ENCODE assay signal across 18 cellular contexts in the genomic region with DNA sequence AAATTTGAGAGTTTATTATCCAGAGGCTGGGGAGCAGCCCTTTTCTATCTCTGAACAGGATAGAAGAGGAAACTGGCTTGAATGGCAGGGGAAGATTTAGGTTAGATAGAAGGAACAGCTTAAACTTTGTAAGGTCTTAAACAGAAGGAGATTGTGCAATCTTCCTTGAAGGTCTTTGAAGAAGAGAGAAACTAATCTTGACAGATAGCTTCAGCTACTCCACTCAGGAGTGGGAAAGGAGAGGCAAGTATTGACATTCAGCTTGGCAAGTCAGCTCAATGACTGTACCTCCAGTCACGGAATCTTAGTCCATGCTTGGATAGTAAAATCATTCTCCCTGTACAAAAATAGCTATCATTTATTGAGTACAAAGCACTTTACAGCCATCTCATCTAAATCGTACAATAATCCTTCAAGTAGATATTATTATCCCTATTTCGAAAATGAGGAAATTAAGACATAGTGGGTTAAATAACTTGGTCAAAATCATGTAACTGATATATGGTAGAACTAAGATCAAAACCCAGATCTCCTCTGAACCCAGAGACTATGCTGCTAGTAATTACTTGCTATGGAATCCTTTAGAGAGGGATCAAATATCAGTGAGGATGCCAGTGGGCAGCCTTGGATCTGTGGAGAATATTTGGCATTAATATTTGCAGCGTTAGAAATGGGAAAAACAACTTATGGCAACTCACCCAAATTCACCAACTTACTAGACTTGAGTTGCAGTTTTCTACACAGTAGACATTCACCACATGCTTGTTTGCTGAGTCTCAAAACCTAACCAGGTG. TPM values are rescaled to one million over a fixed set of nuclear protein-coding genes. Genes with fewer than 3 reads are reported as not detected.
DNase-seq lines count a peak whose midpoint lies in the region; ATAC-seq, FAIRE-seq and TF ChIP-seq lines count a peak whose summit lies in the region.
"Had no signal": no experiment of that assay in that cellular context is flagged by ENCODE, and none has a peak within 500 bp of the region (broad histone marks: within the 10 kb centered on the region; RNA-seq: fewer than 3 reads in every experiment).

No MANE protein-coding gene starts in this region.

- H3K79me2 ChIP-seq in HepG2 (ENCODE audit: insufficient read depth, low read length) = no peaks in the 10 kb centered on the region
- no peaks in the 10 kb centered on the region for H3K79me2 ChIP-seq in mammary epithelial cell (ENCODE audit: insufficient read depth, low read length)

- no peak for FAIRE-seq in HepG2 (lab: Jason Lieb, UNC)
- no peak for FAIRE-seq in bronchial epithelial cell (lab: Jason Lieb, UNC)
- FAIRE-seq: islet of Langerhans had no signal

- dilution Hi-C loops in mammary epithelial cell (cut with HindIII; ENCODE audit: low sequenced_read_pairs) = no loop called here

- 0 out of 5 replicates have a peak, but pooled peaks cover 0 to 2% of the 10 kb centered on the region in 2 experiments for H3K27me3 ChIP-seq in HepG2 (ENCODE audit: control insufficient read depth in 1 of 2, insufficient read depth in 2 of 2, low read length in 2 of 2)
- H3K27me3 ChIP-seq in right lobe of liver = no peaks in the 10 kb centered on the region
- no peaks in the 10 kb centered on the region for H3K27me3 ChIP-seq in bronchial epithelial cell (ENCODE audit: control insufficient read depth, insufficient read depth, low read length)
- H3K27me3 ChIP-seq in mammary epithelial cell (ENCODE audit: insufficient read depth, low read length) = no peaks in the 10 kb centered on the region

- H3K4me2 ChIP-seq in HepG2 (ENCODE audit: low read depth, low read length) = no peak overlapping the region
- no peak overlapping the region for H3K4me2 ChIP-seq in mammary epithelial cell (ENCODE audit: insufficient read depth, low read depth, low read length)
- H3K4me2 ChIP-seq: neural progenitor cell had no signal

- H3K36me3 ChIP-seq in HepG2 (replicated peaks in 1 of 2; ENCODE audit: control insufficient read depth in 1 of 2, insufficient read depth in 2 of 2, low read length in 2 of 2) (no peaks in the 10 kb centered on the region), right lobe of liver (no peaks in the 10 kb centered on the region), bronchial epithelial cell (ENCODE audit: control insufficient read depth, insufficient read depth, low read length) (no peaks in the 10 kb centered on the region), mammary epithelial cell (ENCODE audit: insufficient read depth, low read length) (no peaks in the 10 kb centered on the region)
- H3K36me3 ChIP-seq: neural progenitor cell had no signal

- TF ChIP-seq POLR2A in HepG2 (IDR thresholded peaks at IDR 0.05; ENCODE audit: insufficient read depth in 1 of 2, low read depth in 2 of 2, low read length in 2 of 2) (no peak), right lobe of liver (IDR thresholded peaks at IDR 0.05) (no peak)

- peaks cover 17% of the 10 kb centered on the region for H3K4me1 Mint-ChIP-seq in type B pancreatic cell (ENCODE audit: unreplicated experiment)
- H3K4me1 Mint-ChIP-seq: activated T-helper 17 cell treated with anti-CD3 and anti-CD28 coated beads, Interleukin-2, amount 50 U/mL, for 72 hours; CD8-positive, alpha-beta memory T cell had no signal

- no peak for DNase-seq in HepG2 (ENCODE audit: low spot score)
- DNase-seq in right lobe of liver = no peak
- peak; percentile 68 for DNase-seq in bronchial epithelial cell (ENCODE audit: low read depth)
- DNase-seq in type B pancreatic cell (ENCODE audit: extremely low spot score, unreplicated experiment) = no peak
- DNase-seq in mammary epithelial cell = no peak
- DNase-seq in cerebellum (ENCODE audit: low spot score) = no peak
- DNase-seq: activated CD4-positive, CD25-positive, alpha-beta regulatory T cell; CD8-positive, alpha-beta memory T cell; mesenchymal stem cell; NCI-H1694 treated with DMSO at 0.1 percent for 48 hours; NCI-H526 treated with DMSO at 0.1 percent for 48 hours had no signal

- H3K4me1 ChIP-seq in HepG2 (ENCODE audit: insufficient read depth, low read length) (no peaks in the 10 kb centered on the region), right lobe of liver (no peaks in the 10 kb centered on the region), mammary epithelial cell (ENCODE audit: insufficient read depth, low read length) (peaks cover 14% of the 10 kb centered on the region)

- H3K9me3 Mint-ChIP-seq in type B pancreatic cell = no peaks in the 10 kb centered on the region
- H3K9me3 Mint-ChIP-seq: activated T-helper 17 cell treated with anti-CD3 and anti-CD28 coated beads, Interleukin-2, amount 50 U/mL, for 72 hours; CD8-positive, alpha-beta memory T cell; neural progenitor cell had no signal

- H3K4me3 Mint-ChIP-seq in type B pancreatic cell = peak overlapping the region; percentile 66
- H3K4me3 Mint-ChIP-seq: activated T-helper 17 cell treated with anti-CD3 and anti-CD28 coated beads, Interleukin-2, amount 50 U/mL, for 72 hours; CD8-positive, alpha-beta memory T cell; neural progenitor cell had no signal

- in situ Hi-C loops in HepG2 (cut with HindIII; ENCODE audit: extremely low pct_ligation_motif_present, low pct_unique_long_range_greater_than_20kb) = no loop called here
- in situ Hi-C loops in mammary epithelial cell (cut with MboI; ENCODE audit: low sequenced_read_pairs in 2 of 2) = no loop called here

- H3K9me3 ChIP-seq in HepG2 (ENCODE audit: low read length) (no peaks in the 10 kb centered on the region), right lobe of liver (no peaks in the 10 kb centered on the region), mammary epithelial cell (replicated peaks; ENCODE audit: insufficient read depth, low read length) (no peaks in the 10 kb centered on the region)

- no peaks in the 10 kb centered on the region for H3K27me3 Mint-ChIP-seq in type B pancreatic cell

- CTCF ChIA-PET in HepG2 (lab: Yijun Ruan, JAX; ENCODE audit: low intra/inter-chr PET ratio, low total read pairs) = no interaction called here
- CTCF ChIA-PET in mammary epithelial cell (lab: Charles Lee; ENCODE audit: low non-redundant PET) = no interaction called here

- H3K27ac ChIP-seq in HepG2 (ENCODE audit: extremely low read length, insufficient read depth, low read length) (no peak overlapping the region), right lobe of liver (no peak overlapping the region), mammary epithelial cell (ENCODE audit: insufficient read depth, low read depth, low read length) (no peak overlapping the region)
- H3K27ac ChIP-seq: neural progenitor cell had no signal

- H3K36me3 Mint-ChIP-seq in type B pancreatic cell = no peaks in the 10 kb centered on the region
- H3K36me3 Mint-ChIP-seq: CD8-positive, alpha-beta memory T cell; neural progenitor cell had no signal

- H3K4me3 ChIP-seq in HepG2 (replicated peaks in 1 of 3; ENCODE audit: insufficient read depth in 1 of 3, low read depth in 2 of 3, low read length in 3 of 3) = no peak overlapping the region
- no peak overlapping the region for H3K4me3 ChIP-seq in right lobe of liver
- no peak overlapping the region for H3K4me3 ChIP-seq in bronchial epithelial cell (ENCODE audit: low read depth, low read length)
- H3K4me3 ChIP-seq in mammary epithelial cell (replicated peaks in 1 of 3; ENCODE audit: insufficient read depth in 1 of 3, low read depth in 2 of 3, low read length in 3 of 3) = no peak overlapping the region
- H3K4me3 ChIP-seq: neural progenitor cell had no signal

- H4K20me1 ChIP-seq in HepG2 (ENCODE audit: insufficient read depth, low read length) = no peaks in the 10 kb centered on the region
- no peaks in the 10 kb centered on the region for H4K20me1 ChIP-seq in mammary epithelial cell (ENCODE audit: insufficient read depth, low read length)

- no peak for TF ChIP-seq RAD21 in HepG2 (CRISPR knock-in tag; IDR thresholded peaks at IDR 0.05)

- intact Hi-C loops in HepG2 (cut with micrococcal nuclease; ENCODE audit: unreplicated experiment) = no loop called here
- intact Hi-C loops in right lobe of liver (cut with DNase I) = loop anchor here in 1 of 2 donors (10.0 kb wide), 1 partner anchor 68 kb away; no protein-coding TSS in a partner anchor
- intact Hi-C loops in mammary epithelial cell (cut with micrococcal nuclease) = no loop called here

- no peak for TF ChIP-seq CTCF in HepG2 (CRISPR knock-in tag; IDR thresholded peaks at IDR 0.05)
- TF ChIP-seq CTCF in right lobe of liver (IDR thresholded peaks at IDR 0.05) = no peak
- no peak for TF ChIP-seq CTCF in bronchial epithelial cell (IDR thresholded peaks at IDR 0.05; ENCODE audit: insufficient read depth, low read length, severe bottlenecking)
- TF ChIP-seq CTCF in type B pancreatic cell (conservative IDR thresholded peaks at IDR 0.05) = no peak
- TF ChIP-seq CTCF in mammary epithelial cell (conservative IDR thresholded peaks at IDR 0.05 in 1 of 2, IDR thresholded peaks at IDR 0.05 in 1 of 2; ENCODE audit: extremely low read depth in 1 of 2, insufficient read depth in 1 of 2, low read depth in 1 of 2, low read length in 2 of 2) = no peak

- H2AFZ ChIP-seq in HepG2 (ENCODE audit: low read length) (no peak overlapping the region), mammary epithelial cell (ENCODE audit: low read depth, low read length) (no peak overlapping the region)
- H2AFZ ChIP-seq: neural progenitor cell had no signal

- 2% methylated on average over 4 of the region's 4 CpGs for WGBS in HepG2 (ENCODE audit: low lambda C conversion rate)
- WGBS in right lobe of liver (ENCODE audit: insufficient coverage, low coverage, low lambda C conversion rate, missing lambda C conversion rate) = 66% methylated on average over 4 of the region's 4 CpGs
- whole genome bisulfite sequencing in mammary epithelial cell (ENCODE audit: low coverage, missing lambda C conversion rate) = 55% methylated on average over 4 of the region's 4 CpGs

- H3K9ac ChIP-seq in HepG2 (ENCODE audit: insufficient read depth, low read depth, low read length) = no peak overlapping the region
- H3K9ac ChIP-seq in mammary epithelial cell (ENCODE audit: insufficient read depth, low read length) = no peak overlapping the region
- H3K9ac ChIP-seq: neural progenitor cell had no signal

- TF ChIP-seq EP300 in HepG2 (IDR thresholded peaks at IDR 0.05; ENCODE audit: low read depth in 2 of 2, low read length in 2 of 2) (no peak), HepG2 (CRISPR knock-in tag; IDR thresholded peaks at IDR 0.05; ENCODE audit: borderline replicate concordance) (no peak)

- BruUV-seq in HepG2 (replicated peaks; lab: Mats Ljungman, UMichigan) (no TSS peak), mammary epithelial cell (replicated peaks; lab: Mats Ljungman, UMichigan) (no TSS peak)

- POLR2A ChIA-PET in HepG2 (lab: Yijun Ruan, JAX) = no interaction called here

- ATAC-seq in HepG2 = no peak
- ATAC-seq in right lobe of liver = no peak
- ATAC-seq: activated T-helper 17 cell treated with anti-CD3 and anti-CD28 coated beads, Interleukin-2, amount 50 U/mL, for 72 hours had no signal

- H3K27ac Mint-ChIP-seq in type B pancreatic cell = peak overlapping the region; percentile 95
- H3K27ac Mint-ChIP-seq: activated T-helper 17 cell treated with anti-CD3 and anti-CD28 coated beads, Interleukin-2, amount 50 U/mL, for 72 hours; CD8-positive, alpha-beta memory T cell; neural progenitor cell had no signal

RNA-seq across cellular contexts. Expression of a gene that starts 14.6 kb away (rescaled TPM):
- total RNA-seq in HepG2 (2016; rRNA removed; fragmentation: Illumina TruSeq; extraction: Trizol) (0.35 TPM in 1 of 2 replicates, not detected in the other), right lobe of liver (1 to 10 TPM in 1 of 6 experiments, under 1 TPM in 1, not detected in 4; 0.40 to 1.7 TPM), bronchial epithelial cell (not detected in 2 replicates), type B pancreatic cell (ENCODE audit: low replicate concordance) (not detected in 2 replicates), mammary epithelial cell (not detected), cerebellum (not detected)
- not detected in 2 replicates for total RNA-seq in HepG2 (2016; cell fraction: cytosol; rRNA removed; fragmentation: Illumina TruSeq; extraction: Trizol; ENCODE audit: low read depth)
- total RNA-seq in HepG2 (2016; cell fraction: insoluble cytoplasmic fraction; rRNA removed; fragmentation: Illumina TruSeq; extraction: Trizol) = 0.30 and 0.87 TPM in 2 replicates
- 0.56 TPM in 1 of 2 replicates, not detected in the other for total RNA-seq in HepG2 (2016; cell fraction: membrane; rRNA removed; fragmentation: Illumina TruSeq; extraction: Trizol)
- not detected in 2 replicates for total RNA-seq in HepG2 (2016; cell fraction: nucleus; rRNA removed; fragmentation: Illumina TruSeq; extraction: Trizol)
- polyA plus RNA-seq in HepG2 (2011; rRNA removed) (not detected in 2 replicates), mammary epithelial cell (not detected)
- polyA plus RNA-seq in HepG2 (2011; cell fraction: cytosol; rRNA removed) = not detected in 2 replicates
- polyA plus RNA-seq in HepG2 (2011; cell fraction: nucleus; rRNA removed) = not detected in 2 replicates
- not detected in 2 replicates for polyA plus RNA-seq in HepG2 (2012)
- 0.16 and 0.20 TPM in 2 replicates for polyA plus RNA-seq in HepG2 (2016; cell fraction: cytosol; fragmentation: Illumina TruSeq; extraction: Trizol; ENCODE audit: low read depth)
- 0.40 and 0.50 TPM in 2 replicates for polyA plus RNA-seq in HepG2 (2016; cell fraction: insoluble cytoplasmic fraction; fragmentation: Illumina TruSeq; extraction: Trizol; ENCODE audit: low read depth)
- polyA plus RNA-seq in HepG2 (2016; cell fraction: membrane; fragmentation: Illumina TruSeq; extraction: Trizol; ENCODE audit: low read depth) = 0.30 TPM in 1 of 2 replicates, not detected in the other
- polyA plus RNA-seq in HepG2 (2016; cell fraction: nucleus; fragmentation: Illumina TruSeq; extraction: Trizol; ENCODE audit: insufficient read depth, low read depth) = not detected in 2 replicates
- polyA minus RNA-seq in HepG2 (2011; rRNA and poly(A)+ RNA removed; ENCODE audit: low replicate concordance) = not detected in 2 replicates
- polyA minus RNA-seq in HepG2 (2011; cell fraction: cytosol; rRNA and poly(A)+ RNA removed) = not detected in 2 replicates
- polyA minus RNA-seq in HepG2 (2011; cell fraction: nucleus; rRNA and poly(A)+ RNA removed) = not detected in 2 replicates
- not detected for polyA minus RNA-seq in mammary epithelial cell
- total RNA-seq: activated CD8-positive, alpha-beta memory T cell treated with anti-CD3 and anti-CD28 coated beads for 36 hours; activated T-helper 17 cell treated with anti-CD3 and anti-CD28 coated beads, Interleukin-2, amount 50 U/mL, for 72 hours; CD8-positive, alpha-beta memory T cell; Daoy; glomerular endothelial cell; T-helper 1 cell treated with Interleukin-12 subunit alpha and Interleukin-12 subunit beta and Interleukin-4 antibody, amounts not matched to agents 30 ng/mL and 1 ng/mL, for 36 hours had no signal
- polyA plus RNA-seq: CD8-positive, alpha-beta memory T cell had no signal

RNA-seq across cellular contexts. Expression of a gene that starts 16.9 kb away (rescaled TPM):
- total RNA-seq in HepG2 (2016; rRNA removed; fragmentation: Illumina TruSeq; extraction: Trizol) = 0.35 and 0.60 TPM in 2 replicates
- 0.09 TPM in 1 of 2 replicates, not detected in the other for total RNA-seq in HepG2 (2016; cell fraction: cytosol; rRNA removed; fragmentation: Illumina TruSeq; extraction: Trizol; ENCODE audit: low read depth)
- total RNA-seq in HepG2 (2016; cell fraction: insoluble cytoplasmic fraction; rRNA removed; fragmentation: Illumina TruSeq; extraction: Trizol) = 0.40 and 0.58 TPM in 2 replicates
- 0.24 and 0.28 TPM in 2 replicates for total RNA-seq in HepG2 (2016; cell fraction: membrane; rRNA removed; fragmentation: Illumina TruSeq; extraction: Trizol)
- 0.50 and 0.62 TPM in 2 replicates for total RNA-seq in HepG2 (2016; cell fraction: nucleus; rRNA removed; fragmentation: Illumina TruSeq; extraction: Trizol)
- 0.22 and 0.28 TPM in 2 replicates for polyA plus RNA-seq in HepG2 (2011; rRNA removed)
- 0.19 TPM in 2 replicates for polyA plus RNA-seq in HepG2 (2011; cell fraction: cytosol; rRNA removed)
- 0.23 and 0.29 TPM in 2 replicates for polyA plus RNA-seq in HepG2 (2011; cell fraction: nucleus; rRNA removed)
- 0.12 and 0.15 TPM in 2 replicates for polyA plus RNA-seq in HepG2 (2012)
- polyA plus RNA-seq in HepG2 (2016; cell fraction: cytosol; fragmentation: Illumina TruSeq; extraction: Trizol; ENCODE audit: low read depth) = 0.03 and 0.05 TPM in 2 replicates
- 0.38 TPM in 2 replicates for polyA plus RNA-seq in HepG2 (2016; cell fraction: insoluble cytoplasmic fraction; fragmentation: Illumina TruSeq; extraction: Trizol; ENCODE audit: low read depth)
- 0.09 and 0.16 TPM in 2 replicates for polyA plus RNA-seq in HepG2 (2016; cell fraction: membrane; fragmentation: Illumina TruSeq; extraction: Trizol; ENCODE audit: low read depth)
- polyA plus RNA-seq in HepG2 (2016; cell fraction: nucleus; fragmentation: Illumina TruSeq; extraction: Trizol; ENCODE audit: insufficient read depth, low read depth) = 0.89 and 0.92 TPM in 2 replicates
- 0.47 and 0.48 TPM in 2 replicates for polyA minus RNA-seq in HepG2 (2011; rRNA and poly(A)+ RNA removed; ENCODE audit: low replicate concordance)
- polyA minus RNA-seq in HepG2 (2011; cell fraction: cytosol; rRNA and poly(A)+ RNA removed) = 0.30 and 0.35 TPM in 2 replicates
- polyA minus RNA-seq in HepG2 (2011; cell fraction: nucleus; rRNA and poly(A)+ RNA removed) = 0.50 and 0.77 TPM in 2 replicates
- 1 to 10 TPM in 5 of 6 experiments, under 1 TPM in 1; 0.90 to 3.1 (median 2.0) TPM for total RNA-seq in right lobe of liver
- total RNA-seq in bronchial epithelial cell = 1.0 and 1.8 TPM in 2 replicates
- 10.4 and 40.1 TPM in 2 replicates for total RNA-seq in type B pancreatic cell (ENCODE audit: low replicate concordance)
- 1 to 10 TPM in 1 of 2 donors, under 1 TPM in 1; 0.33 to 1.2 TPM for total RNA-seq in mammary epithelial cell
- 0.56 TPM for polyA plus RNA-seq in mammary epithelial cell
- polyA minus RNA-seq in mammary epithelial cell = 2.4 TPM
- total RNA-seq in cerebellum = 5.9 TPM

RNA-seq across cellular contexts. Expression of a gene that starts 33.1 kb away (rescaled TPM):
- total RNA-seq in HepG2 (2016; rRNA removed; fragmentation: Illumina TruSeq; extraction: Trizol) (14.2 and 18.0 TPM in 2 replicates), right lobe of liver (1 to 10 TPM; 4.4 to 6.6 (median 5.1) TPM), bronchial epithelial cell (17.1 and 20.5 TPM in 2 replicates), type B pancreatic cell (ENCODE audit: low replicate concordance) (15.0 and 21.7 TPM in 2 replicates), mammary epithelial cell (10 to 100 TPM in 1 of 2 donors, 1 to 10 TPM in 1; 9.4 to 13.8 TPM), cerebellum (14.8 TPM)
- 3.4 and 3.6 TPM in 2 replicates for total RNA-seq in HepG2 (2016; cell fraction: cytosol; rRNA removed; fragmentation: Illumina TruSeq; extraction: Trizol; ENCODE audit: low read depth)
- total RNA-seq in HepG2 (2016; cell fraction: insoluble cytoplasmic fraction; rRNA removed; fragmentation: Illumina TruSeq; extraction: Trizol) = 15.5 and 18.5 TPM in 2 replicates
- 9.1 and 11.7 TPM in 2 replicates for total RNA-seq in HepG2 (2016; cell fraction: membrane; rRNA removed; fragmentation: Illumina TruSeq; extraction: Trizol)
- 16.7 and 17.1 TPM in 2 replicates for total RNA-seq in HepG2 (2016; cell fraction: nucleus; rRNA removed; fragmentation: Illumina TruSeq; extraction: Trizol)
- polyA plus RNA-seq in HepG2 (2011; rRNA removed) (11.5 and 14.3 TPM in 2 replicates), mammary epithelial cell (6.2 TPM)
- 4.2 and 6.0 TPM in 2 replicates for polyA plus RNA-seq in HepG2 (2011; cell fraction: cytosol; rRNA removed)
- polyA plus RNA-seq in HepG2 (2011; cell fraction: nucleus; rRNA removed) = 10.0 and 12.8 TPM in 2 replicates
- 9.4 and 9.7 TPM in 2 replicates for polyA plus RNA-seq in HepG2 (2012)
- 2.3 and 3.1 TPM in 2 replicates for polyA plus RNA-seq in HepG2 (2016; cell fraction: cytosol; fragmentation: Illumina TruSeq; extraction: Trizol; ENCODE audit: low read depth)
- 16.5 and 19.5 TPM in 2 replicates for polyA plus RNA-seq in HepG2 (2016; cell fraction: insoluble cytoplasmic fraction; fragmentation: Illumina TruSeq; extraction: Trizol; ENCODE audit: low read depth)
- polyA plus RNA-seq in HepG2 (2016; cell fraction: membrane; fragmentation: Illumina TruSeq; extraction: Trizol; ENCODE audit: low read depth) = 5.7 and 5.8 TPM in 2 replicates
- polyA plus RNA-seq in HepG2 (2016; cell fraction: nucleus; fragmentation: Illumina TruSeq; extraction: Trizol; ENCODE audit: insufficient read depth, low read depth) = 23.0 and 26.3 TPM in 2 replicates
- polyA minus RNA-seq in HepG2 (2011; rRNA and poly(A)+ RNA removed; ENCODE audit: low replicate concordance) = 2.4 and 8.1 TPM in 2 replicates
- polyA minus RNA-seq in HepG2 (2011; cell fraction: cytosol; rRNA and poly(A)+ RNA removed) = 3.6 and 4.7 TPM in 2 replicates
- polyA minus RNA-seq in HepG2 (2011; cell fraction: nucleus; rRNA and poly(A)+ RNA removed) = 13.1 and 15.5 TPM in 2 replicates
- polyA minus RNA-seq in mammary epithelial cell = 4.4 TPM

RNA-seq across cellular contexts. Expression of a gene that starts 33.2 kb away (rescaled TPM):
- total RNA-seq in HepG2 (2016; rRNA removed; fragmentation: Illumina TruSeq; extraction: Trizol) (37.3 and 58.2 TPM in 2 replicates), right lobe of liver (1 to 10 TPM; 4.5 to 7.7 (median 5.0) TPM), bronchial epithelial cell (4.9 and 9.7 TPM in 2 replicates), type B pancreatic cell (ENCODE audit: low replicate concordance) (22.6 and 37.6 TPM in 2 replicates), mammary epithelial cell (10 to 100 TPM; 10.3 to 19.5 TPM), cerebellum (28.7 TPM)
- total RNA-seq in HepG2 (2016; cell fraction: cytosol; rRNA removed; fragmentation: Illumina TruSeq; extraction: Trizol; ENCODE audit: low read depth) = 6.8 and 7.0 TPM in 2 replicates
- total RNA-seq in HepG2 (2016; cell fraction: insoluble cytoplasmic fraction; rRNA removed; fragmentation: Illumina TruSeq; extraction: Trizol) = 37.9 and 58.6 TPM in 2 replicates
- 7.8 and 9.1 TPM in 2 replicates for total RNA-seq in HepG2 (2016; cell fraction: membrane; rRNA removed; fragmentation: Illumina TruSeq; extraction: Trizol)
- 72.1 and 72.4 TPM in 2 replicates for total RNA-seq in HepG2 (2016; cell fraction: nucleus; rRNA removed; fragmentation: Illumina TruSeq; extraction: Trizol)
- polyA plus RNA-seq in HepG2 (2011; rRNA removed) (5.2 and 7.2 TPM in 2 replicates), mammary epithelial cell (5.8 TPM)
- polyA plus RNA-seq in HepG2 (2011; cell fraction: cytosol; rRNA removed) = 1.7 and 2.9 TPM in 2 replicates
- 9.2 and 10.0 TPM in 2 replicates for polyA plus RNA-seq in HepG2 (2011; cell fraction: nucleus; rRNA removed)
- 9.8 and 17.1 TPM in 2 replicates for polyA plus RNA-seq in HepG2 (2012)
- 0.76 and 1.1 TPM in 2 replicates for polyA plus RNA-seq in HepG2 (2016; cell fraction: cytosol; fragmentation: Illumina TruSeq; extraction: Trizol; ENCODE audit: low read depth)
- polyA plus RNA-seq in HepG2 (2016; cell fraction: insoluble cytoplasmic fraction; fragmentation: Illumina TruSeq; extraction: Trizol; ENCODE audit: low read depth) = 28.4 and 33.0 TPM in 2 replicates
- polyA plus RNA-seq in HepG2 (2016; cell fraction: membrane; fragmentation: Illumina TruSeq; extraction: Trizol; ENCODE audit: low read depth) = 1.8 and 2.1 TPM in 2 replicates
- 43.6 and 48.1 TPM in 2 replicates for polyA plus RNA-seq in HepG2 (2016; cell fraction: nucleus; fragmentation: Illumina TruSeq; extraction: Trizol; ENCODE audit: insufficient read depth, low read depth)
- polyA minus RNA-seq in HepG2 (2011; rRNA and poly(A)+ RNA removed; ENCODE audit: low replicate concordance) = 4.1 and 11.9 TPM in 2 replicates
- 6.9 and 11.3 TPM in 2 replicates for polyA minus RNA-seq in HepG2 (2011; cell fraction: cytosol; rRNA and poly(A)+ RNA removed)
- polyA minus RNA-seq in HepG2 (2011; cell fraction: nucleus; rRNA and poly(A)+ RNA removed) = 43.0 and 56.7 TPM in 2 replicates
- polyA minus RNA-seq in mammary epithelial cell = 4.8 TPM

RNA-seq across cellular contexts. Expression of a gene that starts 40.3 kb away (rescaled TPM):
- total RNA-seq in HepG2 (2016; rRNA removed; fragmentation: Illumina TruSeq; extraction: Trizol) (0.15 TPM in 1 of 2 replicates, not detected in the other), right lobe of liver (under 1 TPM; 0.12 to 0.71 (median 0.51) TPM), bronchial epithelial cell (0.38 and 0.79 TPM in 2 replicates), type B pancreatic cell (ENCODE audit: low replicate concordance) (4.2 and 11.6 TPM in 2 replicates), mammary epithelial cell (under 1 TPM in 1 of 2 donors, not detected in 1; 0.33 TPM), cerebellum (3.6 TPM)
- total RNA-seq in HepG2 (2016; cell fraction: cytosol; rRNA removed; fragmentation: Illumina TruSeq; extraction: Trizol; ENCODE audit: low read depth) = not detected in 2 replicates
- not detected in 2 replicates for total RNA-seq in HepG2 (2016; cell fraction: insoluble cytoplasmic fraction; rRNA removed; fragmentation: Illumina TruSeq; extraction: Trizol)
- total RNA-seq in HepG2 (2016; cell fraction: membrane; rRNA removed; fragmentation: Illumina TruSeq; extraction: Trizol) = not detected in 2 replicates
- not detected in 2 replicates for total RNA-seq in HepG2 (2016; cell fraction: nucleus; rRNA removed; fragmentation: Illumina TruSeq; extraction: Trizol)
- polyA plus RNA-seq in HepG2 (2011; rRNA removed) (0.05 and 0.08 TPM in 2 replicates), mammary epithelial cell (0.17 TPM)
- polyA plus RNA-seq in HepG2 (2011; cell fraction: cytosol; rRNA removed) = not detected in 2 replicates
- polyA plus RNA-seq in HepG2 (2011; cell fraction: nucleus; rRNA removed) = not detected in 2 replicates
- not detected in 2 replicates for polyA plus RNA-seq in HepG2 (2012)
- polyA plus RNA-seq in HepG2 (2016; cell fraction: cytosol; fragmentation: Illumina TruSeq; extraction: Trizol; ENCODE audit: low read depth) = not detected in 2 replicates
- not detected in 2 replicates for polyA plus RNA-seq in HepG2 (2016; cell fraction: insoluble cytoplasmic fraction; fragmentation: Illumina TruSeq; extraction: Trizol; ENCODE audit: low read depth)
- not detected in 2 replicates for polyA plus RNA-seq in HepG2 (2016; cell fraction: membrane; fragmentation: Illumina TruSeq; extraction: Trizol; ENCODE audit: low read depth)
- polyA plus RNA-seq in HepG2 (2016; cell fraction: nucleus; fragmentation: Illumina TruSeq; extraction: Trizol; ENCODE audit: insufficient read depth, low read depth) = not detected in 2 replicates
- not detected in 2 replicates for polyA minus RNA-seq in HepG2 (2011; rRNA and poly(A)+ RNA removed; ENCODE audit: low replicate concordance)
- polyA minus RNA-seq in HepG2 (2011; cell fraction: cytosol; rRNA and poly(A)+ RNA removed) = not detected in 2 replicates
- polyA minus RNA-seq in HepG2 (2011; cell fraction: nucleus; rRNA and poly(A)+ RNA removed) = not detected in 2 replicates
- polyA minus RNA-seq in mammary epithelial cell = not detected
